Comparison of ENCODE assay signal across 1 cellular context in genomic region chrX:19863237-19864223, GRCh38.
TF ChIP-seq lines count a peak whose summit lies in the region.

No MANE protein-coding gene starts in this region.

TF ChIP-seq in IMR-90, 13 proteins besides CTCF, POLR2A, EP300 and RAD21:
- no peak for TF ChIP-seq FOS (IDR thresholded peaks at IDR 0.05; ENCODE audit: low read depth, low read length)
- no peak for TF ChIP-seq USF2 (IDR thresholded peaks at IDR 0.05; ENCODE audit: low read depth, low read length)
- TF ChIP-seq MAZ (IDR thresholded peaks at IDR 0.05; ENCODE audit: borderline replicate concordance, low read depth, low read length): no peak
- no peak for TF ChIP-seq RFX5 (IDR thresholded peaks at IDR 0.05; ENCODE audit: low read depth, low read length)
- TF ChIP-seq CEBPB (IDR thresholded peaks at IDR 0.05; ENCODE audit: low read depth, low read length): no peak
- no peak for TF ChIP-seq NFE2L2 (IDR thresholded peaks at IDR 0.05; ENCODE audit: low read depth, low read length)
- TF ChIP-seq BHLHE40 (IDR thresholded peaks at IDR 0.05; ENCODE audit: low read depth, low read length): no peak
- TF ChIP-seq MAFK (IDR thresholded peaks at IDR 0.05; ENCODE audit: low read depth, low read length): no peak
- no peak for TF ChIP-seq RCOR1 (IDR thresholded peaks at IDR 0.05; ENCODE audit: insufficient replicate concordance, low read length)
- no peak for TF ChIP-seq MXI1 (IDR thresholded peaks at IDR 0.05; ENCODE audit: borderline replicate concordance, low read depth, low read length)
- no peak for TF ChIP-seq CHD1 (IDR thresholded peaks at IDR 0.05; ENCODE audit: low read depth, low read length)
